In the genomic region with DNA sequence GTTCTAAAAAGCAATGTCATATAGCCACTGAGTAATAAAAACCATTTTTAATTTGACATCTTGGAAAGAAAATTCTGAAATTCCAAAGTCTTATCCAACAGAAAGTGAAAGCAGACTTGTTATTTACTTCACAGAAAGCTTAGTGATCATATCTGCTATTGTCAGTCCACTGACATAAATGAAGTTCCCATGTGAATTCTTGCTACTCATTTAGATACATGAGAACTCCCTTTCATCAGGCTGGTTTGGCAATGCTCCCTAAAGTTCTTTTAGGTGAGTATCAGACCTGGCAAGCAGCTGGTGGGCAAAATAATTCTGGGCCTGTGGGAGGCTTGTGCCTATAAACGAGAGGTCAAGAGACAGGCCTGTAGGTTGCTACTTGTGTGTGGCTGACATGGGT, we compare ENCODE assay signal across 23 cellular contexts. TPM values are rescaled to one million over a fixed set of nuclear protein-coding genes. Genes with fewer than 3 reads are reported as not detected.
DNase-seq lines count a peak whose midpoint lies in the region; ATAC-seq and TF ChIP-seq lines count a peak whose summit lies in the region.
"Had no signal": no experiment of that assay in that cellular context is flagged by ENCODE, and none has a peak within 500 bp of the region (broad histone marks: within the 10 kb centered on the region; RNA-seq: fewer than 3 reads in every experiment).

No MANE protein-coding gene starts in this region.

- no peak overlapping the region for H3K23ac ChIP-seq in IMR-90 (ENCODE audit: low read depth, low read length)

- peak overlapping the region; percentile 4 for H3K27ac Mint-ChIP-seq in CD8-positive, alpha-beta T cell
- peak overlapping the region; percentile 64 for H3K27ac Mint-ChIP-seq in progenitor cell of endocrine pancreas
- no peak overlapping the region for H3K27ac Mint-ChIP-seq in Calu3 (ENCODE audit: unreplicated experiment)
- H3K27ac Mint-ChIP-seq: dendritic cell treated with granulocyte-macrophage colony-stimulating factor and Interleukin-4, amounts not matched to agents 40 ng/mL and 50 ng/mL, for 4 days; T-helper 1 cell treated with Interleukin-12 subunit alpha and Interleukin-12 subunit beta and Interleukin-4 antibody, amounts not matched to agents 30 μg/mL and 1 μg/mL, for 36 hours; type B pancreatic cell had no signal

- H2BK15ac ChIP-seq in IMR-90 (ENCODE audit: low read depth, low read length) = no peak overlapping the region

- no peak overlapping the region for H2AK9ac ChIP-seq in IMR-90 (replicated peaks; ENCODE audit: low read depth, low read length, poor library complexity)

- H3K18ac ChIP-seq in IMR-90 (ENCODE audit: low read depth, low read length) = no peak overlapping the region

- TF ChIP-seq RAD21 in IMR-90 (IDR thresholded peaks at IDR 0.05; ENCODE audit: low read length) = no peak

- TF ChIP-seq EP300 in ovary (IDR thresholded peaks at IDR 0.05) = no peak

- no peak overlapping the region for H2AK5ac ChIP-seq in IMR-90 (ENCODE audit: low read depth, low read length)

- no peak for ATAC-seq in CD8-positive, alpha-beta T cell
- ATAC-seq in IMR-90 (ENCODE audit: low read depth) (0 out of 2 replicates have a peak, but pooled peaks have one; percentile 37), lower lobe of right lung (no peak)
- ATAC-seq: heart right ventricle; stimulated activated naive CD8-positive, alpha-beta T cell treated with anti-CD3 and anti-CD28 coated beads, Interleukin-15, Interleukin-2, amounts not matched to agents 100 U/mL and 50 U/mL, for 24 hours had no signal

- no peak for DNase-seq in CD8-positive, alpha-beta T cell
- DNase-seq in IMR-90 (peak; percentile 29), fibroblast of the aortic adventitia (ENCODE audit: low read depth) (peak; percentile 12), progenitor cell of endocrine pancreas (ENCODE audit: low spot score, unreplicated experiment) (no peak), NCI-H2196 (lab: John Stamatoyannopoulos, UW; ENCODE audit: unreplicated experiment) (no peak), lower lobe of right lung (no peak), ovary (no peak), Calu3 (no peak)
- DNase-seq: activated CD8-positive, alpha-beta memory T cell treated with anti-CD3 and anti-CD28 coated beads, Interleukin-2, amount 50 U/mL, for 48 hours; activated gamma-delta T cell treated with Interleukin-2 at 50 U/mL for 16 hours; anterior cingulate cortex; heart right ventricle; NCI-H1092 treated with DMSO at 0.1 percent for 48 hours; NCI-H2081 treated with DMSO at 0.1 percent for 48 hours; NK-92 treated with Interleukin-12 subunit alpha and Interleukin-12 subunit beta, amount 100 ng/mL, for 24 hours; stimulated activated CD4-positive, alpha-beta T cell treated with anti-CD3 and anti-CD28 coated beads, Interleukin-2, amount 100 ng/mL, for 48 hours; stimulated activated naive CD8-positive, alpha-beta T cell treated with anti-CD3 and anti-CD28 coated beads, Interleukin-15, Interleukin-2, amounts not matched to agents 100 U/mL and 50 U/mL, for 24 hours had no signal

- CTCF ChIA-PET in CD8-positive, alpha-beta T cell (lab: Charles Lee) = no interaction called here
- CTCF ChIA-PET in IMR-90 (lab: Yijun Ruan, JAX) (no interaction called here), Calu3 (lab: Charles Lee) (no interaction called here)

- H3K9me1 ChIP-seq in IMR-90 (ENCODE audit: insufficient read depth, low read length) = no peaks in the 10 kb centered on the region

- peaks cover 77% of the 10 kb centered on the region for H3K36me3 Mint-ChIP-seq in CD8-positive, alpha-beta T cell
- H3K36me3 Mint-ChIP-seq in progenitor cell of endocrine pancreas (ENCODE audit: insufficient read depth) (peaks cover 30% of the 10 kb centered on the region), Calu3 (ENCODE audit: insufficient read depth, unreplicated experiment) (peaks cover 75% of the 10 kb centered on the region)

- no peak overlapping the region for H3K9ac ChIP-seq in IMR-90 (ENCODE audit: low read depth, low read length)

- no peaks in the 10 kb centered on the region for H3K9me3 Mint-ChIP-seq in CD8-positive, alpha-beta T cell
- no peaks in the 10 kb centered on the region for H3K9me3 Mint-ChIP-seq in progenitor cell of endocrine pancreas (ENCODE audit: low read depth)
- H3K9me3 Mint-ChIP-seq in Calu3 (ENCODE audit: low read depth, unreplicated experiment) = no peaks in the 10 kb centered on the region
- H3K9me3 Mint-ChIP-seq: dendritic cell treated with granulocyte-macrophage colony-stimulating factor and Interleukin-4, amounts not matched to agents 40 ng/mL and 50 ng/mL, for 4 days; neural crest cell; T-helper 1 cell treated with Interleukin-12 subunit alpha and Interleukin-12 subunit beta and Interleukin-4 antibody, amounts not matched to agents 30 μg/mL and 1 μg/mL, for 36 hours; type B pancreatic cell had no signal

- H3K4ac ChIP-seq in IMR-90 (ENCODE audit: low read depth, low read length) = no peak overlapping the region

- H3K56ac ChIP-seq in IMR-90 (ENCODE audit: extremely low read depth, insufficient read depth, low read length) = no peak overlapping the region

- H3K4me1 ChIP-seq in CD8-positive, alpha-beta T cell (ENCODE audit: insufficient read depth, low read length) = no peaks in the 10 kb centered on the region
- H3K4me1 ChIP-seq in IMR-90 (ENCODE audit: control insufficient read depth, insufficient read depth, low read length) = 0 out of 2 replicates have a peak, but pooled peaks cover 2% of the 10 kb centered on the region
- no peaks in the 10 kb centered on the region for H3K4me1 ChIP-seq in lower lobe of right lung
- peaks cover 5% of the 10 kb centered on the region for H3K4me1 ChIP-seq in ovary (ENCODE audit: insufficient read depth)
- H3K4me1 ChIP-seq: prostate gland had no signal

- dilution Hi-C loops in IMR-90 (cut with HindIII; ENCODE audit: low sequenced_read_pairs, unreplicated experiment) = no loop called here

- peaks cover 34% of the 10 kb centered on the region for H3K36me3 ChIP-seq in CD8-positive, alpha-beta T cell (ENCODE audit: insufficient read depth, low read length)
- H3K36me3 ChIP-seq in IMR-90 (ENCODE audit: control insufficient read depth, insufficient read depth, low read length) = peaks cover 30% of the 10 kb centered on the region
- peaks cover 94% of the 10 kb centered on the region for H3K36me3 ChIP-seq in lower lobe of right lung
- H3K36me3 ChIP-seq in ovary = no peaks in the 10 kb centered on the region

- H3K27me3 Mint-ChIP-seq in CD8-positive, alpha-beta T cell (ENCODE audit: low read depth) = no peaks in the 10 kb centered on the region
- H3K27me3 Mint-ChIP-seq in progenitor cell of endocrine pancreas (no peaks in the 10 kb centered on the region), Calu3 (ENCODE audit: unreplicated experiment) (no peaks in the 10 kb centered on the region)
- H3K27me3 Mint-ChIP-seq: dendritic cell treated with granulocyte-macrophage colony-stimulating factor and Interleukin-4, amounts not matched to agents 40 ng/mL and 50 ng/mL, for 4 days; type B pancreatic cell had no signal

- no peak overlapping the region for H2BK5ac ChIP-seq in IMR-90 (ENCODE audit: low read depth, low read length, poor library complexity, severe bottlenecking)

- no CpG with 5 or more reads among the region's 1 CpG for WGBS in IMR-90 (ENCODE audit: extremely low coverage in 2 of 2, insufficient read length in 1 of 2), 2 experiments
- WGBS in ovary, 3 donors = 28 to 41% (median 38%) methylated on average over 1 of the region's 1 CpG

- no peak overlapping the region for H2AFZ ChIP-seq in IMR-90 (replicated peaks; ENCODE audit: low read length, poor library complexity)

- no peak for TF ChIP-seq CTCF in CD8-positive, alpha-beta T cell (IDR thresholded peaks at IDR 0.05)
- TF ChIP-seq CTCF in IMR-90 (conservative IDR thresholded peaks at IDR 0.05; ENCODE audit: low read depth, low read length) (no peak), fibroblast of the aortic adventitia (IDR thresholded peaks at IDR 0.05; ENCODE audit: insufficient read depth, low read length) (no peak), progenitor cell of endocrine pancreas (IDR thresholded peaks at IDR 0.05; ENCODE audit: unreplicated experiment) (no peak), lower lobe of right lung (IDR thresholded peaks at IDR 0.05) (no peak), ovary (IDR thresholded peaks at IDR 0.05) (no peak), Calu3 (IDR thresholded peaks at IDR 0.05; ENCODE audit: unreplicated experiment) (no peak)

- H3K14ac ChIP-seq in IMR-90 (replicated peaks; ENCODE audit: low read depth, low read length) = no peak overlapping the region

- H2BK120ac ChIP-seq in IMR-90 (ENCODE audit: low read depth, low read length) = no peak overlapping the region

- H4K91ac ChIP-seq in IMR-90 (ENCODE audit: insufficient read depth, low read depth, low read length) = no peak overlapping the region

- no peak overlapping the region for H3K4me3 ChIP-seq in CD8-positive, alpha-beta T cell (ENCODE audit: low read depth, low read length)
- H3K4me3 ChIP-seq in IMR-90 (ENCODE audit: insufficient read depth, low read depth, low read length) = no peak overlapping the region
- H3K4me3 ChIP-seq in fibroblast of the aortic adventitia (ENCODE audit: low read depth, low read length) = no peak overlapping the region
- no peak overlapping the region for H3K4me3 ChIP-seq in lower lobe of right lung
- no peak overlapping the region for H3K4me3 ChIP-seq in ovary
- H3K4me3 ChIP-seq: heart right ventricle, prostate gland, skin epidermis had no signal

- H4K8ac ChIP-seq in IMR-90 (ENCODE audit: low read depth in 2 of 2, low read length in 2 of 2) = no peak overlapping the region

- H2BK20ac ChIP-seq in IMR-90 (ENCODE audit: low read depth, low read length) = no peak overlapping the region

- no peak overlapping the region for H4K5ac ChIP-seq in IMR-90 (ENCODE audit: low read depth, low read length)

- no peaks in the 10 kb centered on the region for H3K79me1 ChIP-seq in IMR-90 (ENCODE audit: low read depth in 1 of 2, low read length in 2 of 2)

- H3K27ac ChIP-seq in CD8-positive, alpha-beta T cell (ENCODE audit: low read depth, low read length) = no peak overlapping the region
- H3K27ac ChIP-seq in IMR-90 (ENCODE audit: insufficient read depth, low read length) = no peak overlapping the region
- no peak overlapping the region for H3K27ac ChIP-seq in lower lobe of right lung
- H3K27ac ChIP-seq in ovary = no peak overlapping the region
- H3K27ac ChIP-seq: prostate gland had no signal

- in situ Hi-C loops in IMR-90 (cut with MboI; ENCODE audit: low sequenced_read_pairs) = no loop called here

- intact Hi-C loops in CD8-positive, alpha-beta T cell (cut with DNase I, micrococcal nuclease) = no loop called here
- intact Hi-C loops in IMR-90 (cut with micrococcal nuclease) (no loop called here), lower lobe of right lung (cut with DNase I) (no loop called here), ovary (cut with DNase I) (loop anchor here in 1 of 4 donors (10.0 kb wide), 1 partner anchor 55 kb away; no protein-coding TSS in a partner anchor), Calu3 (cut with micrococcal nuclease; ENCODE audit: unreplicated experiment) (no loop called here)

- H3K27me3 ChIP-seq in CD8-positive, alpha-beta T cell (ENCODE audit: insufficient read depth, low read length) = no peaks in the 10 kb centered on the region
- H3K27me3 ChIP-seq in IMR-90 (ENCODE audit: control insufficient read depth, insufficient read depth, low read length) = no peaks in the 10 kb centered on the region
- H3K27me3 ChIP-seq in lower lobe of right lung (ENCODE audit: low read depth) = no peaks in the 10 kb centered on the region
- no peaks in the 10 kb centered on the region for H3K27me3 ChIP-seq in ovary
- H3K27me3 ChIP-seq: heart right ventricle had no signal

- H4K20me1 ChIP-seq in IMR-90 (ENCODE audit: insufficient read depth, low read length) = no peaks in the 10 kb centered on the region

- no peak overlapping the region for H3K4me3 Mint-ChIP-seq in CD8-positive, alpha-beta T cell
- H3K4me3 Mint-ChIP-seq in progenitor cell of endocrine pancreas (ENCODE audit: low read depth) = no peak overlapping the region
- no peak overlapping the region for H3K4me3 Mint-ChIP-seq in Calu3 (ENCODE audit: low read depth, unreplicated experiment)
- H3K4me3 Mint-ChIP-seq: dendritic cell treated with granulocyte-macrophage colony-stimulating factor and Interleukin-4, amounts not matched to agents 40 ng/mL and 50 ng/mL, for 4 days; neural crest cell; T-helper 1 cell treated with Interleukin-12 subunit alpha and Interleukin-12 subunit beta and Interleukin-4 antibody, amounts not matched to agents 30 μg/mL and 1 μg/mL, for 36 hours; type B pancreatic cell had no signal

- no TSS peak for BruUV-seq in IMR-90 (replicated peaks; lab: Mats Ljungman, UMichigan)
- BruUV-seq in Calu3 (replicated peaks; lab: Mats Ljungman, UMichigan) = no TSS peak

- POLR2A ChIA-PET in CD8-positive, alpha-beta T cell (lab: Charles Lee) = no interaction called here
- POLR2A ChIA-PET in IMR-90 (lab: Charles Lee; ENCODE audit: unreplicated experiment) = no interaction called here

- no peaks in the 10 kb centered on the region for H3K9me3 ChIP-seq in CD8-positive, alpha-beta T cell (ENCODE audit: low read length)
- H3K9me3 ChIP-seq in IMR-90 (ENCODE audit: control insufficient read depth, insufficient read depth, low read length) (no peaks in the 10 kb centered on the region), lower lobe of right lung (no peaks in the 10 kb centered on the region), ovary (no peaks in the 10 kb centered on the region)
- H3K9me3 ChIP-seq: heart right ventricle, prostate gland had no signal

- TF ChIP-seq POLR2A in IMR-90 (IDR thresholded peaks at IDR 0.05; ENCODE audit: low read depth, low read length) = no peak
- no peak for TF ChIP-seq POLR2A in ovary (IDR thresholded peaks at IDR 0.05)

- H3K4me1 Mint-ChIP-seq in CD8-positive, alpha-beta T cell (ENCODE audit: low read depth) = no peaks in the 10 kb centered on the region
- H3K4me1 Mint-ChIP-seq in progenitor cell of endocrine pancreas (ENCODE audit: low read depth) (no peaks in the 10 kb centered on the region), Calu3 (ENCODE audit: low read depth, unreplicated experiment) (no peaks in the 10 kb centered on the region)
- H3K4me1 Mint-ChIP-seq: neural crest cell had no signal

- H3K4me2 ChIP-seq in IMR-90 (ENCODE audit: low read depth, low read length) = no peak overlapping the region

RNA-seq across cellular contexts. Expression of a gene that starts 23.4 kb away (rescaled TPM):
- total RNA-seq in CD8-positive, alpha-beta T cell = 100 to 1,000 TPM; 165 to 168 TPM
- total RNA-seq in IMR-90 (2012; rRNA removed) (824 and 863 TPM in 2 replicates), fibroblast of the aortic adventitia (ENCODE audit: low replicate concordance) (257 and 622 TPM in 2 replicates), progenitor cell of endocrine pancreas (318 and 358 TPM in 2 replicates), lower lobe of right lung (321 TPM), ovary (100 to 1,000 TPM; 376 to 565 (median 502) TPM), Calu3 (2022) (944 and 1,060 TPM in 2 replicates)
- polyA plus RNA-seq in IMR-90 (2012; rRNA removed) (912 and 1,059 TPM in 2 replicates), ovary (100 to 1,000 TPM; 433 to 717 TPM)
- 1,086 and 1,531 TPM in 2 replicates for polyA plus RNA-seq in IMR-90 (2012; cell fraction: cytosol; rRNA removed)
- polyA plus RNA-seq in IMR-90 (2012; cell fraction: nucleus; rRNA removed; ENCODE audit: low replicate concordance) = 335 and 521 TPM in 2 replicates

RNA-seq across cellular contexts. Expression of a gene that starts 36.3 kb away (rescaled TPM):
- total RNA-seq in CD8-positive, alpha-beta T cell = 10 to 100 TPM; 11.3 to 12.1 TPM
- 261 and 312 TPM in 2 replicates for total RNA-seq in IMR-90 (2012; rRNA removed)
- 311 and 365 TPM in 2 replicates for polyA plus RNA-seq in IMR-90 (2012; rRNA removed)
- polyA plus RNA-seq in IMR-90 (2012; cell fraction: cytosol; rRNA removed) = 294 and 458 TPM in 2 replicates
- polyA plus RNA-seq in IMR-90 (2012; cell fraction: nucleus; rRNA removed; ENCODE audit: low replicate concordance) = 76.8 and 195 TPM in 2 replicates
- 34.0 and 138 TPM in 2 replicates for total RNA-seq in fibroblast of the aortic adventitia (ENCODE audit: low replicate concordance)
- 96.5 and 106 TPM in 2 replicates for total RNA-seq in progenitor cell of endocrine pancreas
- 24.0 TPM for total RNA-seq in lower lobe of right lung
- total RNA-seq in ovary = 10 to 100 TPM; 17.0 to 83.8 (median 50.5) TPM
- polyA plus RNA-seq in ovary = 10 to 100 TPM; 27.2 to 58.5 TPM
- total RNA-seq in Calu3 (2022) = 351 and 365 TPM in 2 replicates

Comparison
In these comparisons a context has a peak if more than half of its experiments do, and no peak if none do; other contexts are left out.
1. DNase-seq: peak in IMR-90 (single experiment) and fibroblast of the aortic adventitia (single experiment); none in CD8-positive, alpha-beta T cell (0 of 7), progenitor cell of endocrine pancreas (single experiment), NCI-H2196 (single experiment), lower lobe of right lung (single experiment), ovary (0 of 5) and Calu3 (single experiment).